In genomic region chr20:4369119-4369797, GRCh38 we compare ENCODE assay signal across 17 cellular contexts.
DNase-seq lines count a peak whose midpoint lies in the region; ATAC-seq, FAIRE-seq and TF ChIP-seq lines count a peak whose summit lies in the region.
"Had no signal": no experiment of that assay in that cellular context is flagged by ENCODE, and none has a peak within 500 bp of the region (broad histone marks: within the 10 kb centered on the region; RNA-seq: fewer than 3 reads in every experiment).

No MANE protein-coding gene starts in this region.

- no peaks in the 10 kb centered on the region for H3K27me3 Mint-ChIP-seq in T-helper 2 cell treated with Interferon-gamma antibody and Interleukin-4, amounts not matched to agents 5 μg/mL and 100 μg/mL, for 36 hours (ENCODE audit: low read depth)
- no peaks in the 10 kb centered on the region for H3K27me3 Mint-ChIP-seq in activated CD8-positive, alpha-beta T cell treated with anti-CD3 and anti-CD28 coated beads, Interleukin-2, amount 10 ng/mL, durations not matched to agents 7 days and 5 days (ENCODE audit: low read depth)

- peaks cover 23% of the 10 kb centered on the region for H3K4me1 Mint-ChIP-seq in T-helper 2 cell treated with Interferon-gamma antibody and Interleukin-4, amounts not matched to agents 5 μg/mL and 100 μg/mL, for 36 hours (ENCODE audit: low read depth)
- peaks cover 34% of the 10 kb centered on the region for H3K4me1 Mint-ChIP-seq in activated CD8-positive, alpha-beta T cell treated with anti-CD3 and anti-CD28 coated beads, Interleukin-2, amount 10 ng/mL, durations not matched to agents 7 days and 5 days (ENCODE audit: low read depth)

- no peak for FAIRE-seq in H54 (lab: Jason Lieb, UNC)
- FAIRE-seq: urothelium cell line had no signal

- DNase-seq in T-helper 2 cell treated with Interferon-gamma antibody and Interleukin-4, amounts not matched to agents 5 μg/mL and 100 μg/mL, for 36 hours (ENCODE audit: low spot score), result no peak
- no peak for DNase-seq in T-helper 2 cell
- no peak for DNase-seq in activated CD8-positive, alpha-beta T cell treated with anti-CD3 and anti-CD28 coated beads, Interleukin-2, amount 10 ng/mL, durations not matched to agents 7 days and 5 days
- peak; percentile 43 to 61 for DNase-seq in lung microvascular endothelial cell (ENCODE audit: low read depth in 2 of 2)
- DNase-seq in NCI-H1436 treated with DMSO at 0.1 percent for 48 hours (lab: John Stamatoyannopoulos, UW), result no peak
- DNase-seq in H54 (ENCODE audit: insufficient read length, low spot score), result no peak
- no peak for DNase-seq in stimulated activated naive CD4-positive, alpha-beta T cell treated with Interleukin-2 at 50 U/mL for 16 hours (lab: John Stamatoyannopoulos, UW)
- DNase-seq: amygdala, cerebellar nuclear complex, gastrocnemius medialis, left ventricle myocardium superior, NCI-H1092, NCI-H2171 treated with DMSO at 0.1 percent for 48 hours, Right ventricle myocardium superior, stomach had no signal

- CTCF ChIA-PET in activated CD8-positive, alpha-beta T cell treated with anti-CD3 and anti-CD28 coated beads, Interleukin-2, amount 10 ng/mL, durations not matched to agents 7 days and 5 days (lab: Charles Lee), result no interaction called here

- peaks cover 25% of the 10 kb centered on the region for H3K9me3 Mint-ChIP-seq in T-helper 2 cell treated with Interferon-gamma antibody and Interleukin-4, amounts not matched to agents 5 μg/mL and 100 μg/mL, for 36 hours
- no peaks in the 10 kb centered on the region for H3K9me3 Mint-ChIP-seq in activated CD8-positive, alpha-beta T cell treated with anti-CD3 and anti-CD28 coated beads, Interleukin-2, amount 10 ng/mL, durations not matched to agents 7 days and 5 days (ENCODE audit: insufficient read depth)

- POLR2A ChIA-PET in activated CD8-positive, alpha-beta T cell treated with anti-CD3 and anti-CD28 coated beads, Interleukin-2, amount 10 ng/mL, durations not matched to agents 7 days and 5 days (lab: Charles Lee), result interaction anchor here (1.2 kb wide), 1 partner anchor 9 kb away, joined by 3 read pairs; no protein-coding TSS in a partner anchor

- TF ChIP-seq POLR2A in H54 (IDR thresholded peaks at IDR 0.05; ENCODE audit: low read depth, low read length), result no peak

- peak; percentile 34 for ATAC-seq in GM18909 (IDR thresholded peaks at IDR 0.05; ENCODE audit: poor library complexity, unreplicated experiment)
- no peak for ATAC-seq in activated CD8-positive, alpha-beta T cell treated with anti-CD3 and anti-CD28 coated beads, Interleukin-2, amount 10 ng/mL, durations not matched to agents 7 days and 5 days
- ATAC-seq: gastrocnemius medialis, left ventricle myocardium superior had no signal

- H3K27ac Mint-ChIP-seq in T-helper 2 cell treated with Interferon-gamma antibody and Interleukin-4, amounts not matched to agents 5 μg/mL and 100 μg/mL, for 36 hours, result peak overlapping the region; percentile 95
- H3K27ac Mint-ChIP-seq in activated CD8-positive, alpha-beta T cell treated with anti-CD3 and anti-CD28 coated beads, Interleukin-2, amount 10 ng/mL, durations not matched to agents 7 days and 5 days, result peak overlapping the region; percentile 93

- H3K4me3 Mint-ChIP-seq in T-helper 2 cell treated with Interferon-gamma antibody and Interleukin-4, amounts not matched to agents 5 μg/mL and 100 μg/mL, for 36 hours, result peak overlapping the region; percentile 62
- H3K4me3 Mint-ChIP-seq in activated CD8-positive, alpha-beta T cell treated with anti-CD3 and anti-CD28 coated beads, Interleukin-2, amount 10 ng/mL, durations not matched to agents 7 days and 5 days, result no peak overlapping the region

- peaks cover 26% of the 10 kb centered on the region for H3K36me3 Mint-ChIP-seq in T-helper 2 cell treated with Interferon-gamma antibody and Interleukin-4, amounts not matched to agents 5 μg/mL and 100 μg/mL, for 36 hours (ENCODE audit: low read depth)
- H3K36me3 Mint-ChIP-seq in activated CD8-positive, alpha-beta T cell treated with anti-CD3 and anti-CD28 coated beads, Interleukin-2, amount 10 ng/mL, durations not matched to agents 7 days and 5 days (ENCODE audit: low read depth), result peaks cover 29% of the 10 kb centered on the region

Comparison
In these comparisons a context has a peak if more than half of its experiments do, and no peak if none do; other contexts are left out.
1. DNase-seq: peak in lung microvascular endothelial cell (2 of 2); none in T-helper 2 cell treated with Interferon-gamma antibody and Interleukin-4, amounts not matched to agents 5 μg/mL and 100 μg/mL, for 36 hours (single experiment), T-helper 2 cell (0 of 5), activated CD8-positive, alpha-beta T cell treated with anti-CD3 and anti-CD28 coated beads, Interleukin-2, amount 10 ng/mL, durations not matched to agents 7 days and 5 days (single experiment), NCI-H1436 treated with DMSO at 0.1 percent for 48 hours (single experiment), H54 (single experiment) and stimulated activated naive CD4-positive, alpha-beta T cell treated with Interleukin-2 at 50 U/mL for 16 hours (single experiment).